In the genomic region with DNA sequence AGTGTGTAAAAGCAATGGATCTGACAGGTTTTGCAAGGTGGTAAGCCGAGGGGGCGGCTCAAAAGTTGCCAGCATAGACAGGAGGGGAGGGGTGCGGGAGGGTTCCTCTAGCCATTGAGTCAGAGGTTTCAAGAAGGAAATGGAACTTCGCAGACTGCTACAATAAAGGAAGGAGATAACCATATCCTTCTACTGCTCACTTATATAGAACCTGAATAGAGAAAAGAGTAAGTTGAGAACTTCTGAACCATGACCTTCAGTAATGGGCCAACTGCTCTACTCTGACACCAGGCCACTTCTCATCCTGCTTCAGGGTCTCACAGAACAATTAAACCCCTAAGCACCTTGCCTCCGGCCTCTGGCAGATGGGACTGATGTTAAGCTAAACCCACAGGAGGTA, we compare ENCODE assay signal across 9 cellular contexts. TPM values are rescaled to one million over a fixed set of nuclear protein-coding genes. Genes with fewer than 3 reads are reported as not detected.
DNase-seq lines count a peak whose midpoint lies in the region; ATAC-seq and TF ChIP-seq lines count a peak whose summit lies in the region.
"Had no signal": no experiment of that assay in that cellular context is flagged by ENCODE, and none has a peak within 500 bp of the region (broad histone marks: within the 10 kb centered on the region; RNA-seq: fewer than 3 reads in every experiment).

No MANE protein-coding gene starts in this region.

- no peak for TF ChIP-seq CTCF in activated CD8-positive, alpha-beta T cell treated with anti-CD3 and anti-CD28 coated beads for 36 hours (IDR thresholded peaks at IDR 0.05)
- TF ChIP-seq CTCF in gastroesophageal sphincter (IDR thresholded peaks at IDR 0.05) (no peak), heart left ventricle (IDR thresholded peaks at IDR 0.05) (no peak)

- no peaks in the 10 kb centered on the region for H3K36me3 Mint-ChIP-seq in activated CD8-positive, alpha-beta T cell treated with anti-CD3 and anti-CD28 coated beads for 36 hours (ENCODE audit: low read depth)

- H3K9me3 ChIP-seq in gastroesophageal sphincter (no peaks in the 10 kb centered on the region), heart left ventricle (no peaks in the 10 kb centered on the region)

- no peak for TF ChIP-seq EP300 in gastroesophageal sphincter (IDR thresholded peaks at IDR 0.05)

- H3K36me3 ChIP-seq in gastroesophageal sphincter = no peaks in the 10 kb centered on the region
- H3K36me3 ChIP-seq in heart left ventricle = no peaks in the 10 kb centered on the region

- H3K4me1 ChIP-seq in gastroesophageal sphincter (peaks cover 0 to 20% (median 0%) of the 10 kb centered on the region in 3 donors), heart left ventricle (peaks cover 0 to 53% (median 29%) of the 10 kb centered on the region in 12 donors)

- H3K4me3 Mint-ChIP-seq in activated CD8-positive, alpha-beta T cell treated with anti-CD3 and anti-CD28 coated beads for 36 hours = no peak overlapping the region
- H3K4me3 Mint-ChIP-seq: neural crest cell had no signal

- H3K4me3 ChIP-seq in gastroesophageal sphincter = no peak overlapping the region
- H3K4me3 ChIP-seq in heart left ventricle = no peak overlapping the region

- 86 to 94% methylated on average over 2 to 5 of the region's 5 CpGs for WGBS in gastroesophageal sphincter (ENCODE audit: low coverage in 1 of 2), 2 donors
- 89 to 90% (median 90%) methylated on average over 5 of the region's 5 CpGs for WGBS in heart left ventricle, 4 donors

- intact Hi-C loops in activated CD8-positive, alpha-beta T cell treated with anti-CD3 and anti-CD28 coated beads for 36 hours (cut with micrococcal nuclease) = no loop called here
- intact Hi-C loops in heart left ventricle (cut with DNase I) = no loop called here

- CTCF ChIA-PET in activated CD8-positive, alpha-beta T cell treated with anti-CD3 and anti-CD28 coated beads for 36 hours (lab: Charles Lee) = no interaction called here

- POLR2A ChIA-PET in activated CD8-positive, alpha-beta T cell treated with anti-CD3 and anti-CD28 coated beads for 36 hours (lab: Charles Lee) = no interaction called here

- H3K9me3 Mint-ChIP-seq in activated CD8-positive, alpha-beta T cell treated with anti-CD3 and anti-CD28 coated beads for 36 hours = no peaks in the 10 kb centered on the region
- H3K9me3 Mint-ChIP-seq: neural crest cell had no signal

- H3K27me3 Mint-ChIP-seq in activated CD8-positive, alpha-beta T cell treated with anti-CD3 and anti-CD28 coated beads for 36 hours = peaks cover 6% of the 10 kb centered on the region

- H3K27ac ChIP-seq in gastroesophageal sphincter (no peak overlapping the region), heart left ventricle (peak overlapping the region in 6 of 12 donors; percentile 8 to 58 (median 38))

- peak; percentile 62 for DNase-seq in activated CD8-positive, alpha-beta memory T cell treated with anti-CD3 and anti-CD28 coated beads for 24 hours
- DNase-seq in activated CD8-positive, alpha-beta memory T cell treated with anti-CD3 and anti-CD28 coated beads, Interleukin-2, amount 50 U/mL, for 4 hours = no peak
- DNase-seq in activated CD8-positive, alpha-beta T cell treated with anti-CD3 and anti-CD28 coated beads for 36 hours = peak; percentile 82
- DNase-seq in stimulated activated naive CD4-positive, alpha-beta T cell treated with Interleukin-2 at 50 U/mL for 16 hours (lab: John Stamatoyannopoulos, UW) = peak; percentile 10
- DNase-seq in SHP77 treated with DMSO at 0.1 percent for 48 hours (lab: John Stamatoyannopoulos, UW) = no peak
- DNase-seq in heart left ventricle = no peak

- no peak for TF ChIP-seq POLR2A in gastroesophageal sphincter (IDR thresholded peaks at IDR 0.05)
- TF ChIP-seq POLR2A in heart left ventricle (IDR thresholded peaks at IDR 0.05) = no peak

- peaks cover 38% of the 10 kb centered on the region for H3K4me1 Mint-ChIP-seq in activated CD8-positive, alpha-beta T cell treated with anti-CD3 and anti-CD28 coated beads for 36 hours (ENCODE audit: low read depth)

- peak overlapping the region; percentile 63 for H3K27ac Mint-ChIP-seq in activated CD8-positive, alpha-beta T cell treated with anti-CD3 and anti-CD28 coated beads for 36 hours

- peak; percentile 74 for ATAC-seq in HG03064 (IDR thresholded peaks at IDR 0.05; ENCODE audit: low read depth, unreplicated experiment)
- ATAC-seq in activated CD8-positive, alpha-beta T cell treated with anti-CD3 and anti-CD28 coated beads for 36 hours = peak; percentile 96
- ATAC-seq in gastroesophageal sphincter = no peak
- no peak for ATAC-seq in heart left ventricle

- no peaks in the 10 kb centered on the region for H3K27me3 ChIP-seq in gastroesophageal sphincter
- no peaks in the 10 kb centered on the region for H3K27me3 ChIP-seq in heart left ventricle

RNA-seq across cellular contexts. Expression of gene BCAR3, which starts 26.3 kb away (rescaled TPM):
- under 1 TPM; 0.51 to 0.70 TPM for total RNA-seq in activated CD8-positive, alpha-beta T cell treated with anti-CD3 and anti-CD28 coated beads for 36 hours
- total RNA-seq in gastroesophageal sphincter (10 to 100 TPM; 33.9 to 40.2 (median 38.3) TPM), heart left ventricle (10 to 100 TPM in 8 of 9 donors, 1 to 10 TPM in 1; 7.5 to 25.0 (median 17.3) TPM)
- polyA plus RNA-seq in heart left ventricle = 1 to 10 TPM; 6.4 to 7.4 TPM

Comparison
In these comparisons a context has a peak if more than half of its experiments do, and no peak if none do; other contexts are left out.
1. DNase-seq: peak in activated CD8-positive, alpha-beta memory T cell treated with anti-CD3 and anti-CD28 coated beads for 24 hours (single experiment), activated CD8-positive, alpha-beta T cell treated with anti-CD3 and anti-CD28 coated beads for 36 hours (single experiment) and stimulated activated naive CD4-positive, alpha-beta T cell treated with Interleukin-2 at 50 U/mL for 16 hours (single experiment); none in activated CD8-positive, alpha-beta memory T cell treated with anti-CD3 and anti-CD28 coated beads, Interleukin-2, amount 50 U/mL, for 4 hours (single experiment), SHP77 treated with DMSO at 0.1 percent for 48 hours (single experiment) and heart left ventricle (0 of 5).
2. ATAC-seq: peak in HG03064 (single experiment) and activated CD8-positive, alpha-beta T cell treated with anti-CD3 and anti-CD28 coated beads for 36 hours (single experiment); none in gastroesophageal sphincter (single experiment) and heart left ventricle (0 of 4).
3. RNA of gene BCAR3, which starts 26.3 kb away (total RNA-seq): 33.9 to 40.2 TPM in gastroesophageal sphincter and 7.5 to 25.0 TPM in heart left ventricle; 0.51 to 0.70 TPM in activated CD8-positive, alpha-beta T cell treated with anti-CD3 and anti-CD28 coated beads for 36 hours; every median in the first group is over 4 times any median in the second.